In genomic region chr19:11565657-11566117, GRCh38 we compare ENCODE assay signal across 3 cellular contexts. TPM values are rescaled to one million over a fixed set of nuclear protein-coding genes. Genes with fewer than 3 reads are reported as not detected.
"Had no signal": no experiment of that assay in that cellular context is flagged by ENCODE, and none has a peak within 500 bp of the region (broad histone marks: within the 10 kb centered on the region; RNA-seq: fewer than 3 reads in every experiment).

No MANE protein-coding gene starts in this region.

RNA-seq across cellular contexts. Expression of gene ACP5, which starts 11.8 kb away (rescaled TPM):
- total RNA-seq: NCI-H460, PC-3 had no signal

RNA-seq across cellular contexts. Expression of gene CNN1, which starts 27.0 kb away (rescaled TPM):
- total RNA-seq: NCI-H460, SK-MEL-5 had no signal
